In the genomic region with DNA sequence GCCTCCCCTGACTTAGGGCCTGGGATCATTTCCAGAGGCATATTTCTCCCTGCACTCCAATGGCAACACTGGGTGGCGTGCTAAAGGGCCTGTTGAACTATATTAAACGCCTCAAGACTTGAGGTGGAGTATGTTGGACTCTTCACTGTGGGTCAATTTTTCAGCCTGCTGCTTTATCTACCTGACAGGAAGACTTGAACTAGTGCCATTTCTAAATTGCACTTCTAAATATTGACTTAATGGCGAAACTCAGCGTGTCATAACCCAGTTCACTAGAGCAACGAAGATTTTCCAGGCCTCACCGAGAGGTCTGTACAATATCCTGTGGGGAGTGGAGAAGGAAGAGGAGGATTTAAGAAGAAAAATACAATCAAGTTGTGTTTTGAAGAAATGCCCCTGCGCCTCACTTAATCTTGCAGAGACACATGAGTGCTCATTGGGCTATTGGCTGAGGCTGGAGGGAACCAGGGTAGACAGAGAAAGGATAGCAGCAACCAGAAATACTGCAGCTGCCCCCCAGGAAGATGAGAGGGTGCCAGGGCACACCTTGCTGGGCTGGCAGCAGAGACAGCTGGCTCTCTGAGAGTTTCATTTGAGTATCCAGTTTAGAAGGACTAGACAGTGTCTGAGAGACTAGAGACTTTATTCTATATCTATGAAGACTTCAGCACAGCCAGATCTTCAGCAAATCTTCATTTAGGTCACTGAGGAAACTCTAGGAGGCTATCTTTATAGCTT, we compare ENCODE assay signal across 12 cellular contexts.
"Had no signal": no experiment of that assay in that cellular context is flagged by ENCODE, and none has a peak within 500 bp of the region (broad histone marks: within the 10 kb centered on the region; RNA-seq: fewer than 3 reads in every experiment).

No MANE protein-coding gene starts in this region.

- ATAC-seq: activated CD8-positive, alpha-beta T cell treated with anti-CD3 and anti-CD28 coated beads, Interleukin-2, amount 10 ng/mL, durations not matched to agents 7 days and 5 days; effector memory CD8-positive, alpha-beta T cell; stimulated activated effector memory CD8-positive, alpha-beta T cell treated with anti-CD3 and anti-CD28 coated beads, Interleukin-12 subunit alpha, Interleukin-12 subunit beta, amount 100 ng/mL, for 72 hours had no signal

- H3K4me3 ChIP-seq: SK-N-MC had no signal

- DNase-seq: activated CD4-positive, alpha-beta T cell treated with anti-CD3 and anti-CD28 coated beads for 4 hours; activated CD8-positive, alpha-beta memory T cell treated with anti-CD3 and anti-CD28 coated beads, Interleukin-2, amount 50 U/mL, for 48 hours; activated CD8-positive, alpha-beta T cell treated with anti-CD3 and anti-CD28 coated beads, Interleukin-2, amount 10 ng/mL, durations not matched to agents 7 days and 5 days; activated naive CD4-positive, alpha-beta T cell treated with anti-CD3 and anti-CD28 coated beads for 36 hours; central memory CD4-positive, alpha-beta T cell; effector memory CD8-positive, alpha-beta T cell; hypothalamus; substantia nigra; T-helper 1 cell; trophoblast cell had no signal
